ENCODE assay signal across 1 cellular context in the genomic region with DNA sequence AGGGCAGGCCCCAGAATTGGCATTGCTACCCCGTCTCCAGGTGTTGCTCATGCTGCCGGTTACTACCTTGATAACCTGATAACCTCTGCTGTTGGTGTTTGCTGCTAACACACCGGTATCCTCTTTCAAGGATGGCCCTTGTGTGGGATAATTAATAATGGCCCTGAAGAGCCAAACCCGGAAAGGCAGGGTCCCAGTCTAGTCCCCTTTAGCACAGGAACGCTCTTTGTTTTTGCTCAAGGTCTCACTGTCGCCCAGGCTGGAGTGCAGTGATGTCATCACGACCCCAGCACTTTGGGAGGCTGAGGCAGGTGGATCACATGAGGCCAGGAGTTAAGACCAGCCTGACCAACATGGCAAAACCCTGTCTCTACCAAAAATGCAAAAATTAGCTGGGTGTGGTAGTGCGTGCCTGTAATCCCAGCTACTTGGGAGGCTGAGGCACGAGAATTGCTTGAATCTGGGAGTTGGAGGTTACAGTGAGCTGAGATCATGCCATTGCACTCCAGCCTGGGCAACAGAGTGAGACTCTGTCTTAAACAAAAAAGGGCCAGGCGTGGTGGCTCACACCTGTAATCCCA.
TF ChIP-seq lines count a peak whose summit lies in the region.

No MANE protein-coding gene starts in this region.

TF ChIP-seq in HEK293, 187 proteins besides CTCF, POLR2A, EP300 and RAD21:
- peak; percentile 68 for TF ChIP-seq ZNF121 (tag by site-specific recombination; IDR thresholded peaks at IDR 0.05)
- TF ChIP-seq ATF2 (tag by site-specific recombination; IDR thresholded peaks at IDR 0.05; ENCODE audit: low read depth) = peak; percentile 69
TF ChIP-seq in HEK293: peak in this region for 2; not testable (repeated sequence) for 185.
